ENCODE assay signal across 1 cellular context in genomic region chr5:178116406-178116885, GRCh38.
TF ChIP-seq lines count a peak whose summit lies in the region.

No MANE protein-coding gene starts in this region.

TF ChIP-seq in K562, 482 proteins besides CTCF, POLR2A, EP300 and RAD21 (continued from another document):
- TF ChIP-seq, protein P1, sequence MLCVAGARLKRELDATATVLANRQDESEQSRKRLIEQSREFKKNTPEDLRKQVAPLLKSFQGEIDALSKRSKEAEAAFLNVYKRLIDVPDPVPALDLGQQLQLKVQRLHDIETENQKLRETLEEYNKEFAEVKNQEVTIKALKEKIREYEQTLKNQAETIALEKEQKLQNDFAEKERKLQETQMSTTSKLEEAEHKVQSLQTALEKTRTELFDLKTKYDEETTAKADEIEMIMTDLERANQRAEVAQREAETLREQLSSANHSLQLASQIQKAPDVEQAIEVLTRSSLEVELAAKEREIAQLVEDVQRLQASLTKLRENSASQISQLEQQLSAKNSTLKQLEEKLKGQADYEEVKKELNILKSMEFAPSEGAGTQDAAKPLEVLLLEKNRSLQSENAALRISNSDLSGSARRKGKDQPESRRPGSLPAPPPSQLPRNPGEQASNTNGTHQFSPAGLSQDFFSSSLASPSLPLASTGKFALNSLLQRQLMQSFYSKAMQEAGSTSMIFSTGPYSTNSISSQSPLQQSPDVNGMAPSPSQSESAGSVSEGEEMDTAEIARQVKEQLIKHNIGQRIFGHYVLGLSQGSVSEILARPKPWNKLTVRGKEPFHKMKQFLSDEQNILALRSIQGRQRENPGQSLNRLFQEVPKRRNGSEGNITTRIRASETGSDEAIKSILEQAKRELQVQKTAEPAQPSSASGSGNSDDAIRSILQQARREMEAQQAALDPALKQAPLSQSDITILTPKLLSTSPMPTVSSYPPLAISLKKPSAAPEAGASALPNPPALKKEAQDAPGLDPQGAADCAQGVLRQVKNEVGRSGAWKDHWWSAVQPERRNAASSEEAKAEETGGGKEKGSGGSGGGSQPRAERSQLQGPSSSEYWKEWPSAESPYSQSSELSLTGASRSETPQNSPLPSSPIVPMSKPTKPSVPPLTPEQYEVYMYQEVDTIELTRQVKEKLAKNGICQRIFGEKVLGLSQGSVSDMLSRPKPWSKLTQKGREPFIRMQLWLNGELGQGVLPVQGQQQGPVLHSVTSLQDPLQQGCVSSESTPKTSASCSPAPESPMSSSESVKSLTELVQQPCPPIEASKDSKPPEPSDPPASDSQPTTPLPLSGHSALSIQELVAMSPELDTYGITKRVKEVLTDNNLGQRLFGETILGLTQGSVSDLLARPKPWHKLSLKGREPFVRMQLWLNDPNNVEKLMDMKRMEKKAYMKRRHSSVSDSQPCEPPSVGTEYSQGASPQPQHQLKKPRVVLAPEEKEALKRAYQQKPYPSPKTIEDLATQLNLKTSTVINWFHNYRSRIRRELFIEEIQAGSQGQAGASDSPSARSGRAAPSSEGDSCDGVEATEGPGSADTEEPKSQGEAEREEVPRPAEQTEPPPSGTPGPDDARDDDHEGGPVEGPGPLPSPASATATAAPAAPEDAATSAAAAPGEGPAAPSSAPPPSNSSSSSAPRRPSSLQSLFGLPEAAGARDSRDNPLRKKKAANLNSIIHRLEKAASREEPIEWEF (CRISPR knock-in tag; IDR thresholded peaks at IDR 0.05) = no peak
- TF ChIP-seq PRMT5 (CRISPR knock-in tag; IDR thresholded peaks at IDR 0.05) = no peak
- TF ChIP-seq SRF (CRISPR knock-in tag; IDR thresholded peaks at IDR 0.05) = no peak
- no peak for TF ChIP-seq HMG20B (CRISPR knock-in tag; IDR thresholded peaks at IDR 0.05)
- no peak for TF ChIP-seq MEIS2 (IDR thresholded peaks at IDR 0.05; ENCODE audit: partially characterized antibody)
- TF ChIP-seq RFX5 (IDR thresholded peaks at IDR 0.05; ENCODE audit: low read depth, low read length) = no peak
- TF ChIP-seq HDAC1 (IDR thresholded peaks at IDR 0.05) = no peak
- TF ChIP-seq, protein P2, sequence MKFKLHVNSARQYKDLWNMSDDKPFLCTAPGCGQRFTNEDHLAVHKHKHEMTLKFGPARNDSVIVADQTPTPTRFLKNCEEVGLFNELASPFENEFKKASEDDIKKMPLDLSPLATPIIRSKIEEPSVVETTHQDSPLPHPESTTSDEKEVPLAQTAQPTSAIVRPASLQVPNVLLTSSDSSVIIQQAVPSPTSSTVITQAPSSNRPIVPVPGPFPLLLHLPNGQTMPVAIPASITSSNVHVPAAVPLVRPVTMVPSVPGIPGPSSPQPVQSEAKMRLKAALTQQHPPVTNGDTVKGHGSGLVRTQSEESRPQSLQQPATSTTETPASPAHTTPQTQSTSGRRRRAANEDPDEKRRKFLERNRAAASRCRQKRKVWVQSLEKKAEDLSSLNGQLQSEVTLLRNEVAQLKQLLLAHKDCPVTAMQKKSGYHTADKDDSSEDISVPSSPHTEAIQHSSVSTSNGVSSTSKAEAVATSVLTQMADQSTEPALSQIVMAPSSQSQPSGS (CRISPR knock-in tag; IDR thresholded peaks at IDR 0.05) = no peak
- TF ChIP-seq BRD4 (IDR thresholded peaks at IDR 0.05) = no peak
- TF ChIP-seq EGR1 (conservative IDR thresholded peaks at IDR 0.05) = peak; percentile 31; the same call in 1 of the 2 replicates
- TF ChIP-seq ZNF644 (tag; IDR thresholded peaks at IDR 0.05; ENCODE audit: low read depth) = no peak
- no peak for TF ChIP-seq ZNF586 (CRISPR knock-in tag; conservative IDR thresholded peaks at IDR 0.05)
- TF ChIP-seq CHCHD3 (CRISPR knock-in tag; IDR thresholded peaks at IDR 0.05) = no peak
- no peak for TF ChIP-seq HIVEP1 (CRISPR knock-in tag; IDR thresholded peaks at IDR 0.05)
- no peak for TF ChIP-seq TEAD1 (CRISPR knock-in tag; IDR thresholded peaks at IDR 0.05)
- peak; percentile 54; the same call in 1 of the 2 replicates for TF ChIP-seq ZBTB33 (CRISPR knock-in tag; IDR thresholded peaks at IDR 0.05)
- no peak for TF ChIP-seq ZFP1 (CRISPR knock-in tag; IDR thresholded peaks at IDR 0.05)
- TF ChIP-seq POU5F1 (IDR thresholded peaks at IDR 0.05; ENCODE audit: borderline replicate concordance, low read depth, low read length, partially characterized antibody) = no peak
- TF ChIP-seq E2F1 (CRISPR knock-in tag; IDR thresholded peaks at IDR 0.05) = no peak
- TF ChIP-seq ZC3H11A (IDR thresholded peaks at IDR 0.05; ENCODE audit: low read depth, low read length) = no peak
- TF ChIP-seq ELF1 (tag; IDR thresholded peaks at IDR 0.05) = no peak
- no peak for TF ChIP-seq TAL1 (IDR thresholded peaks at IDR 0.05)
- TF ChIP-seq, protein P3, sequence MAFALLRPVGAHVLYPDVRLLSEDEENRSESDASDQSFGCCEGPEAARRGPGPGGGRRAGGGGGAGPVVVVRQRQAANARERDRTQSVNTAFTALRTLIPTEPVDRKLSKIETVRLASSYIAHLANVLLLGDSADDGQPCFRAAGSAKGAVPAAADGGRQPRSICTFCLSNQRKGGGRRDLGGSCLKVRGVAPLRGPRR (CRISPR knock-in tag; IDR thresholded peaks at IDR 0.05) = no peak
- TF ChIP-seq E2F5 (CRISPR knock-in tag; IDR thresholded peaks at IDR 0.05) = no peak
- TF ChIP-seq, protein P4, sequence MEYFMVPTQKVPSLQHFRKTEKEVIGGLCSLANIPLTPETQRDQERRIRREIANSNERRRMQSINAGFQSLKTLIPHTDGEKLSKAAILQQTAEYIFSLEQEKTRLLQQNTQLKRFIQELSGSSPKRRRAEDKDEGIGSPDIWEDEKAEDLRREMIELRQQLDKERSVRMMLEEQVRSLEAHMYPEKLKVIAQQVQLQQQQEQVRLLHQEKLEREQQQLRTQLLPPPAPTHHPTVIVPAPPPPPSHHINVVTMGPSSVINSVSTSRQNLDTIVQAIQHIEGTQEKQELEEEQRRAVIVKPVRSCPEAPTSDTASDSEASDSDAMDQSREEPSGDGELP (CRISPR knock-in tag; IDR thresholded peaks at IDR 0.05; ENCODE audit: borderline replicate concordance) = peak; percentile 63; the same call in 1 of the 2 replicates
- TF ChIP-seq MEF2A (IDR thresholded peaks at IDR 0.05; ENCODE audit: control insufficient read depth, low read depth, low read length) = no peak
- TF ChIP-seq NUFIP1 (IDR thresholded peaks at IDR 0.05; ENCODE audit: partially characterized antibody) = no peak
- TF ChIP-seq CEBPZ (IDR thresholded peaks at IDR 0.05; ENCODE audit: borderline replicate concordance, low read depth, low read length) = no peak
- TF ChIP-seq GABPA (tag; conservative IDR thresholded peaks at IDR 0.05; ENCODE audit: low read depth) = 0 out of 2 replicates have a peak, but pooled peaks have one; percentile 31
- no peak for TF ChIP-seq MTA1 (IDR thresholded peaks at IDR 0.05; ENCODE audit: borderline replicate concordance)
- TF ChIP-seq CHD2 (IDR thresholded peaks at IDR 0.05; ENCODE audit: low read depth, low read length) = no peak
- no peak for TF ChIP-seq ZNF639 (CRISPR knock-in tag; conservative IDR thresholded peaks at IDR 0.05 in 1 of 2, IDR thresholded peaks at IDR 0.05 in 1 of 2)
- TF ChIP-seq ESRRA (IDR thresholded peaks at IDR 0.05; ENCODE audit: borderline replicate concordance, low read depth) = peak; percentile 82
- TF ChIP-seq FOXA3 (CRISPR knock-in tag; conservative IDR thresholded peaks at IDR 0.05 in 1 of 2, IDR thresholded peaks at IDR 0.05 in 1 of 2) = no peak
